ENCODE assay signal across 1 cellular context in the genomic region with DNA sequence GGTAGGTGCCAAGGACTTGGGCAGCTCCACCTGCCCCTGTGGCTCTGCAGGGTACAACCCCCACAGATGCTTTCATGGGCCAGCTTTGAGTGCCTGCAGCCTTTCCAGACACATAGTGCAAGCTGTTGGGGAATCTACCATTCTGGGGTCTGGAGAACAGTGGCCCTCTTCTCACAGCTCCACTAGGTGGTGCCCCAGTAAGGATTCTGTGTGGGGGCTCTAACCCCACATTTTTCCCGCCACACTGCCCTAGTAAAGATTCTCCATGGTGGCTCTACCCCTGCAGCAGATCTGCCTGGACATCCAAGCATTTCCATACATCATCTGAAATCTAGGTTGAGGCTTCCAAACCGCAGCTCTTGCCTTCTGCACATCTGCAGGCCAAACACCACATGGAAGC.
TF ChIP-seq lines count a peak whose summit lies in the region.

No MANE protein-coding gene starts in this region.

TF ChIP-seq in GM23338, 12 proteins besides CTCF, POLR2A, EP300 and RAD21 (continued from another document):
- TF ChIP-seq, protein P1, sequence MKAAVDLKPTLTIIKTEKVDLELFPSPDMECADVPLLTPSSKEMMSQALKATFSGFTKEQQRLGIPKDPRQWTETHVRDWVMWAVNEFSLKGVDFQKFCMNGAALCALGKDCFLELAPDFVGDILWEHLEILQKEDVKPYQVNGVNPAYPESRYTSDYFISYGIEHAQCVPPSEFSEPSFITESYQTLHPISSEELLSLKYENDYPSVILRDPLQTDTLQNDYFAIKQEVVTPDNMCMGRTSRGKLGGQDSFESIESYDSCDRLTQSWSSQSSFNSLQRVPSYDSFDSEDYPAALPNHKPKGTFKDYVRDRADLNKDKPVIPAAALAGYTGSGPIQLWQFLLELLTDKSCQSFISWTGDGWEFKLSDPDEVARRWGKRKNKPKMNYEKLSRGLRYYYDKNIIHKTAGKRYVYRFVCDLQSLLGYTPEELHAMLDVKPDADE (IDR thresholded peaks at IDR 0.05), result no peak
